Comparison of ENCODE assay signal across 1 cellular context in genomic region chr13:110914293-110915056, GRCh38.
TF ChIP-seq lines count a peak whose summit lies in the region.

No MANE protein-coding gene starts in this region.

TF ChIP-seq in HepG2, 621 proteins besides CTCF, POLR2A, EP300 and RAD21 (continued from another document and continues in another):
- TF ChIP-seq REST (IDR thresholded peaks at IDR 0.05; ENCODE audit: borderline replicate concordance in 1 of 2, low read depth in 1 of 2, low read length in 2 of 2) (peak in 1 of 2 experiments; percentile 28; a peak in 1 of 4 replicates), ZNF224 (CRISPR knock-in tag; IDR thresholded peaks at IDR 0.05) (0 out of 2 replicates have a peak, but pooled peaks have one; percentile 58), GABPA (IDR thresholded peaks at IDR 0.05; ENCODE audit: low read depth, low read length) (peak; percentile 46), GABPA (CRISPR knock-in tag; IDR thresholded peaks at IDR 0.05; ENCODE audit: low read depth) (no peak), IKZF1 (IDR thresholded peaks at IDR 0.05) (no peak), ZBTB14 (CRISPR knock-in tag; IDR thresholded peaks at IDR 0.05) (peak; percentile 77), THAP8 (CRISPR knock-in tag; IDR thresholded peaks at IDR 0.05; ENCODE audit: borderline replicate concordance) (peak; percentile 51), SYNCRIP (IDR thresholded peaks at IDR 0.05; ENCODE audit: insufficient read depth, low read depth, low read length) (no peak), ZBTB43 (CRISPR knock-in tag; conservative IDR thresholded peaks at IDR 0.05) (peak; percentile 41; the same call in 1 of the 2 replicates), FIP1L1 (IDR thresholded peaks at IDR 0.05; ENCODE audit: borderline replicate concordance, insufficient read depth, low read depth, low read length) (no peak), ZNF354B (CRISPR knock-in tag; IDR thresholded peaks at IDR 0.05) (no peak), ZNF343 (CRISPR knock-in tag; IDR thresholded peaks at IDR 0.05) (no peak), ZNF7 (CRISPR knock-in tag; IDR thresholded peaks at IDR 0.05) (no peak), EED (CRISPR knock-in tag; IDR thresholded peaks at IDR 0.05) (no peak), ZFX (CRISPR knock-in tag; IDR thresholded peaks at IDR 0.05; ENCODE audit: low read depth) (peak; percentile 90), LCORL (IDR thresholded peaks at IDR 0.05) (no peak), LCORL (CRISPR knock-in tag; IDR thresholded peaks at IDR 0.05) (no peak; the same call in none of the 2 replicates), DMAP1 (CRISPR knock-in tag; IDR thresholded peaks at IDR 0.05) (peak; percentile 71; the same call in 1 of the 2 replicates), TIGD3 (CRISPR knock-in tag; IDR thresholded peaks at IDR 0.05; ENCODE audit: borderline replicate concordance) (0 out of 2 replicates have a peak, but pooled peaks have one; percentile 35), ARID2 (CRISPR knock-in tag; IDR thresholded peaks at IDR 0.05; ENCODE audit: borderline replicate concordance) (no peak), ZFP82 (CRISPR knock-in tag; IDR thresholded peaks at IDR 0.05; ENCODE audit: borderline replicate concordance) (peak; percentile 83; the same call in 1 of the 2 replicates), CSRNP1 (CRISPR knock-in tag; IDR thresholded peaks at IDR 0.05) (peak; percentile 39; the same call in 1 of the 2 replicates), MXD1 (CRISPR knock-in tag; IDR thresholded peaks at IDR 0.05) (peak; percentile 42), ZNF318 (CRISPR knock-in tag; IDR thresholded peaks at IDR 0.05) (no peak), ZNF740 (CRISPR knock-in tag; IDR thresholded peaks at IDR 0.05) (0 out of 2 replicates have a peak, but pooled peaks have one; percentile 33), SOX5 (CRISPR knock-in tag; IDR thresholded peaks at IDR 0.05; ENCODE audit: borderline replicate concordance) (no peak; the same call in 1 of the 2 replicates), TSC22D2 (CRISPR knock-in tag; IDR thresholded peaks at IDR 0.05; ENCODE audit: borderline replicate concordance) (peak; percentile 29; the same call in 1 of the 2 replicates), ZNF292 (CRISPR knock-in tag; IDR thresholded peaks at IDR 0.05; ENCODE audit: borderline replicate concordance, low read depth) (no peak), ZBTB25 (CRISPR knock-in tag; IDR thresholded peaks at IDR 0.05) (peak; percentile 38; the same call in 1 of the 2 replicates), GLMP (CRISPR knock-in tag; IDR thresholded peaks at IDR 0.05; ENCODE audit: borderline replicate concordance) (no peak), NFYB (CRISPR knock-in tag; IDR thresholded peaks at IDR 0.05) (0 out of 2 replicates have a peak, but pooled peaks have one; percentile 7), KAT2B (IDR thresholded peaks at IDR 0.05; ENCODE audit: borderline replicate concordance, low read depth, low read length) (no peak)
